9 cellular contexts compared by ENCODE assay signal in genomic region chr17:17792551-17793377, GRCh38. TPM values are rescaled to one million over a fixed set of nuclear protein-coding genes. Genes with fewer than 3 reads are reported as not detected.
DNase-seq lines count a peak whose midpoint lies in the region; ATAC-seq and TF ChIP-seq lines count a peak whose summit lies in the region.
"Had no signal": no experiment of that assay in that cellular context is flagged by ENCODE, and none has a peak within 500 bp of the region (broad histone marks: within the 10 kb centered on the region; RNA-seq: fewer than 3 reads in every experiment).

No MANE protein-coding gene starts in this region.

- TF ChIP-seq EP300 in tibial nerve (IDR thresholded peaks at IDR 0.05) = no peak

- no peaks in the 10 kb centered on the region for H3K27me3 ChIP-seq in tibial nerve

- H3K27ac ChIP-seq in tibial nerve = peak overlapping the region in 1 of 4 donors; percentile 37

- TF ChIP-seq POLR2A in tibial nerve (IDR thresholded peaks at IDR 0.05) (no peak), lower leg skin (IDR thresholded peaks at IDR 0.05) (no peak)

- CTCF ChIA-PET in AG04449 (lab: Yijun Ruan, JAX) = interaction anchor here (0.6 to 1.8 kb wide), 4 partner anchors 9 to 145 kb away, joined by 3 to 9 read pairs (median 3); no protein-coding TSS in a partner anchor

- no peaks in the 10 kb centered on the region for H3K9me3 ChIP-seq in tibial nerve

- WGBS in tibial nerve, 2 donors = 25 to 31% methylated on average over 24 to 37 of the region's 38 CpGs
- WGBS in lower leg skin, 2 donors = 40 to 51% methylated on average over 25 to 38 of the region's 38 CpGs

- peaks cover 0 to 50% (median 20%) of the 10 kb centered on the region in 4 donors for H3K4me1 ChIP-seq in tibial nerve

- ATAC-seq in HG02981 (IDR thresholded peaks at IDR 0.05; ENCODE audit: unreplicated experiment) = peak; percentile 49

- peaks cover 0 to 50% (median 3%) of the 10 kb centered on the region in 3 donors for H3K36me3 ChIP-seq in tibial nerve

- no peak for TF ChIP-seq CTCF in AG04449 (IDR thresholded peaks at IDR 0.05; ENCODE audit: insufficient read depth, low read length, missing control alignments)
- no peak for TF ChIP-seq CTCF in fibroblast of villous mesenchyme (IDR thresholded peaks at IDR 0.05; ENCODE audit: insufficient read depth, low read depth, low read length)
- TF ChIP-seq CTCF in tibial nerve (IDR thresholded peaks at IDR 0.05) = no peak
- TF ChIP-seq CTCF in lower leg skin (IDR thresholded peaks at IDR 0.05) = no peak

- intact Hi-C loops in posterior cingulate gyrus (cut with DNase I) = loop anchor here (5.0 kb wide), 1 partner anchor 100 kb away; no protein-coding TSS in a partner anchor
- intact Hi-C loops in lower leg skin (cut with DNase I; ENCODE audit: low total_unique reads) = loop anchor here (10.0 kb wide), 1 partner anchor 108 kb away; the partner anchor contains the start of gene RAI1

- POLR2A ChIA-PET in AG04449 (lab: Yijun Ruan, JAX) = interaction anchor here (1.1 kb wide), 1 partner anchor 9 kb away, joined by 3 read pairs; no protein-coding TSS in a partner anchor

- DNase-seq in AG04449 (ENCODE audit: low read depth, low spot score) (peak; percentile 33), activated T-cell treated with anti-CD3 and anti-CD28 coated beads for 24 hours (ENCODE audit: low read depth) (peak; percentile 28), fibroblast of villous mesenchyme (ENCODE audit: low read depth) (peak; percentile 83), posterior cingulate gyrus (peak in 6 of 10 donors; percentile 60 to 95 (median 80)), tibial nerve (ENCODE audit: low spot score in 2 of 2) (no peak), NCI-H774 (lab: John Stamatoyannopoulos, UW) (no peak), lower leg skin (ENCODE audit: low spot score in 2 of 2) (no peak)

- no peak overlapping the region for H3K4me3 ChIP-seq in AG04449 (ENCODE audit: low read depth, low read length)
- no peak overlapping the region for H3K4me3 ChIP-seq in fibroblast of villous mesenchyme (ENCODE audit: low read depth, low read length)
- H3K4me3 ChIP-seq in tibial nerve = no peak overlapping the region
- no peak overlapping the region for H3K4me3 ChIP-seq in lower leg skin (ENCODE audit: low read depth, poor library complexity, severe bottlenecking)
- H3K4me3 ChIP-seq: skin epidermis had no signal

RNA-seq across cellular contexts. Expression of gene SREBF1, which starts 44.0 kb away (rescaled TPM):
- total RNA-seq in fibroblast of villous mesenchyme (92.0 and 128 TPM in 2 replicates), tibial nerve (100 to 1,000 TPM; 115 to 253 (median 191) TPM), lower leg skin (100 to 1,000 TPM in 2 of 4 donors, 10 to 100 TPM in 2; 54.3 to 146 (median 102) TPM)

Comparison
In these comparisons a context has a peak if more than half of its experiments do, and no peak if none do; other contexts are left out.
1. DNase-seq: peak in AG04449 (single experiment), activated T-cell treated with anti-CD3 and anti-CD28 coated beads for 24 hours (single experiment), fibroblast of villous mesenchyme (single experiment) and posterior cingulate gyrus (6 of 10); none in tibial nerve (0 of 2), NCI-H774 (single experiment) and lower leg skin (0 of 2).